Comparison of ENCODE assay signal across 8 cellular contexts in genomic region chr22:20964799-20965103, GRCh38. TPM values are rescaled to one million over a fixed set of nuclear protein-coding genes. Genes with fewer than 3 reads are reported as not detected.
A peak's percentile ranks its signal among the peaks of the same experiment; 100 is the strongest.
DNase-seq lines count a peak whose midpoint lies in the region; ATAC-seq, FAIRE-seq and TF ChIP-seq lines count a peak whose summit lies in the region.

No MANE protein-coding gene starts in this region.

- H3K27ac Mint-ChIP-seq in effector memory CD8-positive, alpha-beta T cell = peak overlapping the region in 1 of 2 donors; percentile 49
- no peak overlapping the region for H3K27ac Mint-ChIP-seq in nephron progenitor cell

- H3K4me3 ChIP-seq in BE2C (ENCODE audit: low read depth, low read length) (peak overlapping the region; percentile 37), NT2/D1 (ENCODE audit: insufficient read length, low read depth) (peak overlapping the region; percentile 4)

- no peak for TF ChIP-seq CTCF in BE2C (IDR thresholded peaks at IDR 0.05; ENCODE audit: low read depth, low read length)
- no peak for TF ChIP-seq CTCF in nephron progenitor cell (IDR thresholded peaks at IDR 0.05)
- TF ChIP-seq CTCF in D721Med (IDR thresholded peaks at IDR 0.05; ENCODE audit: insufficient read depth, missing control alignments) = no peak

- peak overlapping the region; percentile 76 to 79 for H3K4me3 Mint-ChIP-seq in effector memory CD8-positive, alpha-beta T cell
- peak overlapping the region; percentile 81 for H3K4me3 Mint-ChIP-seq in nephron progenitor cell

- peaks cover 20 to 29% of the 10 kb centered on the region in 2 donors for H3K27me3 Mint-ChIP-seq in effector memory CD8-positive, alpha-beta T cell
- peaks cover 63% of the 10 kb centered on the region for H3K27me3 Mint-ChIP-seq in nephron progenitor cell (ENCODE audit: low read depth, poor library complexity)

- no peaks in the 10 kb centered on the region for H3K36me3 Mint-ChIP-seq in effector memory CD8-positive, alpha-beta T cell (ENCODE audit: insufficient read depth)
- H3K36me3 Mint-ChIP-seq in nephron progenitor cell (ENCODE audit: low read depth) = no peaks in the 10 kb centered on the region

- no peak overlapping the region for H3K9ac ChIP-seq in NT2/D1 (ENCODE audit: insufficient read length, low read depth)

- H3K36me3 ChIP-seq in BE2C = no peaks in the 10 kb centered on the region
- no peaks in the 10 kb centered on the region for H3K36me3 ChIP-seq in NT2/D1 (ENCODE audit: insufficient read depth, insufficient read length, low read length)

- DNase-seq in BE2C (no peak), NT2/D1 (ENCODE audit: low read depth, low spot score) (no peak), nephron progenitor cell (no peak), D721Med (ENCODE audit: insufficient read length, low spot score) (no peak), globus pallidus (ENCODE audit: low spot score) (no peak), nucleus accumbens (lab: John Stamatoyannopoulos, UW) (no peak), GM12891 (ENCODE audit: insufficient read length, low spot score) (no peak)
- no peak for DNase-seq in effector memory CD8-positive, alpha-beta T cell

- H3K4me1 ChIP-seq in BE2C = peaks cover 3% of the 10 kb centered on the region
- H3K4me1 ChIP-seq in NT2/D1 (ENCODE audit: insufficient read depth, insufficient read length) = peaks cover 17% of the 10 kb centered on the region

- H3K9me3 Mint-ChIP-seq in effector memory CD8-positive, alpha-beta T cell = no peaks in the 10 kb centered on the region
- no peaks in the 10 kb centered on the region for H3K9me3 Mint-ChIP-seq in nephron progenitor cell

- H3K27me3 ChIP-seq in BE2C (peaks cover 11% of the 10 kb centered on the region), NT2/D1 (ENCODE audit: insufficient read depth, insufficient read length) (peaks cover 61% of the 10 kb centered on the region)

- TF ChIP-seq POLR2A in GM12891 (IDR thresholded peaks at IDR 0.05; ENCODE audit: low read depth, low read length) = no peak

- peaks cover 5 to 8% of the 10 kb centered on the region in 2 donors for H3K4me1 Mint-ChIP-seq in effector memory CD8-positive, alpha-beta T cell (ENCODE audit: low read depth in 2 of 2)
- H3K4me1 Mint-ChIP-seq in nephron progenitor cell = peaks cover 16% of the 10 kb centered on the region

- H3K9me3 ChIP-seq in BE2C = no peaks in the 10 kb centered on the region
- H3K9me3 ChIP-seq in NT2/D1 (ENCODE audit: insufficient read depth, low read length) = no peaks in the 10 kb centered on the region

- FAIRE-seq in D721Med (lab: Jason Lieb, UNC) = no peak
- FAIRE-seq in GM12891 (lab: Jason Lieb, UNC) = no peak

- ATAC-seq in effector memory CD8-positive, alpha-beta T cell (replicated peaks) = no peak

TF ChIP-seq in GM12891, 5 proteins besides CTCF, POLR2A, EP300 and RAD21:
- TF ChIP-seq TAF1 (IDR thresholded peaks at IDR 0.05; ENCODE audit: low read depth, low read length) (no peak), SPI1 (IDR thresholded peaks at IDR 0.05; ENCODE audit: low read depth, low read length) (no peak), POU2F2 (IDR thresholded peaks at IDR 0.05; ENCODE audit: low read depth, low read length) (no peak), PAX5 (IDR thresholded peaks at IDR 0.05; ENCODE audit: insufficient read depth, low read length, severe bottlenecking) (no peak), POLR2AphosphoS5 (IDR thresholded peaks at IDR 0.05; ENCODE audit: low read depth, low read length) (no peak)
TF ChIP-seq in GM12891: peak in this region for 0.

RNA-seq across cellular contexts. Expression of gene AIFM3, which starts 2.3 kb away (rescaled TPM):
- 3.2 TPM for polyA plus RNA-seq in BE2C (2012; ENCODE audit: insufficient read depth, insufficient read length, low read depth)
- polyA plus RNA-seq in GM12891 (2012; ENCODE audit: low read depth, missing spikeins) = 0.98 TPM

RNA-seq across cellular contexts. Expression of gene LZTR1, which starts 17.3 kb away (rescaled TPM):
- polyA plus RNA-seq in BE2C (2012; ENCODE audit: insufficient read depth, insufficient read length, low read depth) = 142 TPM
- polyA plus RNA-seq in GM12891 (2012; ENCODE audit: low read depth, missing spikeins) = 18.2 TPM

RNA-seq across cellular contexts. Expression of gene THAP7, which starts 37.2 kb away (rescaled TPM):
- 136 TPM for polyA plus RNA-seq in BE2C (2012; ENCODE audit: insufficient read depth, insufficient read length, low read depth)
- polyA plus RNA-seq in GM12891 (2012; ENCODE audit: low read depth, missing spikeins) = 18.9 TPM

RNA-seq across cellular contexts. Expression of gene CRKL, which starts 47.5 kb away (rescaled TPM):
- 51.2 TPM for polyA plus RNA-seq in BE2C (2012; ENCODE audit: insufficient read depth, insufficient read length, low read depth)
- 15.2 TPM for polyA plus RNA-seq in GM12891 (2012; ENCODE audit: low read depth, missing spikeins)

RNA-seq across cellular contexts. Expression of gene P2RX6, which starts 50.2 kb away (rescaled TPM):
- polyA plus RNA-seq in BE2C (2012; ENCODE audit: insufficient read depth, insufficient read length, low read depth) = 11.2 TPM
- polyA plus RNA-seq in GM12891 (2012; ENCODE audit: low read depth, missing spikeins) = 0.15 TPM
